ENCODE assay signal across 8 cellular contexts in the genomic region with DNA sequence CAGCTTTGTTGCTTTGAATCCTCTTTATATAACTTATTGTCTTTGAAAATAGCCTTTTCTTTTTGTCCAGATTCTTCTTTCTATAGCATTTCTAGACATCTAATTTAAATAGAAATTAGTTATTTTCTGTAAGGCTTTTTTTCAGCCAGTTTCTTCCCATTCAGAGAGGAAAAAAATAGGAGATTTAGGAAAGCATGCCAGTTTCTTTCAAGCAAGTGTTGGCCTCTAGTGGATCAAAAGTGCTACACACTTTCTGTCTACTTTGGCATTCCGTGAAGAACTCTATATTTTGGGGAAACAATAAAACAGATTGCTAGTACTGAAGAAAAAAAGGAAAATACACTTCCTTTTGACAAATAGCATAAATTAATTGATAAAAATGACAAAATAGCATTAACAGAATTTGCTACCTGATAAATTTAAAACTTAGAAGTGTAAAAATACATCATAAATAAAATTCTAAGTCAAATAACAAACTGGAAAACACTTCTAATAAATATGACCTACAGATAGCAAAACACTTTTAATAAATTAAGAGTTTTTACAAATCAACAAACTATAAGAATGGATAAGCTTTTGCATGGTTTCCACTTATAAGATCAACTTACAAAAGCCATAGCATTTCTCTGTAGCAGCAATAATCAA. TPM values are rescaled to one million over a fixed set of nuclear protein-coding genes. Genes with fewer than 3 reads are reported as not detected.
DNase-seq lines count a peak whose midpoint lies in the region; ATAC-seq, FAIRE-seq and TF ChIP-seq lines count a peak whose summit lies in the region.

No MANE protein-coding gene starts in this region.

- H3K4me1 Mint-ChIP-seq in nephron progenitor cell = peaks cover 8% of the 10 kb centered on the region
- no peaks in the 10 kb centered on the region for H3K4me1 Mint-ChIP-seq in natural killer cell treated with Interleukin-12 subunit alpha and Interleukin-12 subunit beta and Interleukin-15 and Interleukin-18, amount 100 ng/mL, for 72 hours (ENCODE audit: low read depth in 2 of 2)

- H3K27me3 Mint-ChIP-seq in nephron progenitor cell (ENCODE audit: low read depth, poor library complexity) = peaks cover 10% of the 10 kb centered on the region
- H3K27me3 Mint-ChIP-seq in natural killer cell treated with Interleukin-12 subunit alpha and Interleukin-12 subunit beta and Interleukin-15 and Interleukin-18, amount 100 ng/mL, for 72 hours = peaks cover 24 to 35% of the 10 kb centered on the region in 2 donors

- FAIRE-seq in bronchial epithelial cell (lab: Jason Lieb, UNC) = no peak

- DNase-seq in NCI-H1436 treated with DMSO at 0.1 percent for 48 hours (lab: John Stamatoyannopoulos, UW) = peak; percentile 27
- no peak for DNase-seq in NCI-H1436 (lab: John Stamatoyannopoulos, UW)
- DNase-seq in NCI-H2107 treated with DMSO at 0.1 percent for 48 hours (lab: John Stamatoyannopoulos, UW; ENCODE audit: unreplicated experiment) = peak; percentile 64
- DNase-seq in bronchial epithelial cell (ENCODE audit: low read depth) = peak; percentile 52
- no peak for DNase-seq in nephron progenitor cell
- DNase-seq in omental fat pad (ENCODE audit: low spot score) = no peak
- DNase-seq in natural killer cell treated with Interleukin-12 subunit alpha and Interleukin-12 subunit beta and Interleukin-15 and Interleukin-18, amount 100 ng/mL, for 72 hours (ENCODE audit: low spot score) = no peak

- no peak overlapping the region for H3K27ac Mint-ChIP-seq in nephron progenitor cell
- H3K27ac Mint-ChIP-seq in natural killer cell treated with Interleukin-12 subunit alpha and Interleukin-12 subunit beta and Interleukin-15 and Interleukin-18, amount 100 ng/mL, for 72 hours = no peak overlapping the region

- ATAC-seq in omental fat pad (ENCODE audit: low FRiP score) (no peak), GM18505 (IDR thresholded peaks at IDR 0.05; ENCODE audit: unreplicated experiment) (no peak)
- ATAC-seq in natural killer cell treated with Interleukin-12 subunit alpha and Interleukin-12 subunit beta and Interleukin-15 and Interleukin-18, amount 100 ng/mL, for 72 hours = no peak

- H3K9me3 Mint-ChIP-seq in nephron progenitor cell = no peaks in the 10 kb centered on the region
- no peaks in the 10 kb centered on the region for H3K9me3 Mint-ChIP-seq in natural killer cell treated with Interleukin-12 subunit alpha and Interleukin-12 subunit beta and Interleukin-15 and Interleukin-18, amount 100 ng/mL, for 72 hours

- TF ChIP-seq CTCF in bronchial epithelial cell (IDR thresholded peaks at IDR 0.05; ENCODE audit: insufficient read depth, low read length, severe bottlenecking) (peak; percentile 57), nephron progenitor cell (IDR thresholded peaks at IDR 0.05) (peak; percentile 69), omental fat pad (IDR thresholded peaks at IDR 0.05) (no peak)

- H3K36me3 ChIP-seq in bronchial epithelial cell (ENCODE audit: control insufficient read depth, insufficient read depth, low read length) = no peaks in the 10 kb centered on the region

- no peak for TF ChIP-seq POLR2A in GM18505 (IDR thresholded peaks at IDR 0.05; ENCODE audit: borderline replicate concordance, extremely low read depth, insufficient read depth, insufficient read length)

- no peaks in the 10 kb centered on the region for H3K27me3 ChIP-seq in bronchial epithelial cell (ENCODE audit: control insufficient read depth, insufficient read depth, low read length)

- H3K4me3 Mint-ChIP-seq in nephron progenitor cell = no peak overlapping the region
- no peak overlapping the region for H3K4me3 Mint-ChIP-seq in natural killer cell treated with Interleukin-12 subunit alpha and Interleukin-12 subunit beta and Interleukin-15 and Interleukin-18, amount 100 ng/mL, for 72 hours

- no peak overlapping the region for H3K4me3 ChIP-seq in bronchial epithelial cell (ENCODE audit: low read depth, low read length)

- H3K36me3 Mint-ChIP-seq in nephron progenitor cell (ENCODE audit: low read depth) = no peaks in the 10 kb centered on the region
- H3K36me3 Mint-ChIP-seq in natural killer cell treated with Interleukin-12 subunit alpha and Interleukin-12 subunit beta and Interleukin-15 and Interleukin-18, amount 100 ng/mL, for 72 hours = no peaks in the 10 kb centered on the region

RNA-seq across cellular contexts. Expression of gene EXO1, which starts 13.1 kb away (rescaled TPM):
- total RNA-seq in bronchial epithelial cell (0.53 and 0.90 TPM in 2 replicates), omental fat pad (1 to 10 TPM in 1 of 4 donors, under 1 TPM in 1, not detected in 2; 0.63 to 1.2 TPM)
- total RNA-seq in natural killer cell treated with Interleukin-12 subunit alpha and Interleukin-12 subunit beta and Interleukin-15 and Interleukin-18, amount 100 ng/mL, for 72 hours = 10 to 100 TPM; 23.7 to 55.0 TPM

Comparison
In these comparisons a context has a peak if more than half of its experiments do, and no peak if none do; other contexts are left out.
1. DNase-seq: peak in NCI-H1436 treated with DMSO at 0.1 percent for 48 hours (single experiment), NCI-H2107 treated with DMSO at 0.1 percent for 48 hours (single experiment) and bronchial epithelial cell (single experiment); none in NCI-H1436 (single experiment), nephron progenitor cell (single experiment), omental fat pad (single experiment) and natural killer cell treated with Interleukin-12 subunit alpha and Interleukin-12 subunit beta and Interleukin-15 and Interleukin-18, amount 100 ng/mL, for 72 hours (single experiment).
2. CTCF ChIP-seq: peak in bronchial epithelial cell (single experiment) and nephron progenitor cell (single experiment); none in omental fat pad (0 of 3).
3. RNA of gene EXO1, which starts 13.1 kb away (total RNA-seq): 23.7 to 55.0 TPM in natural killer cell treated with Interleukin-12 subunit alpha and Interleukin-12 subunit beta and Interleukin-15 and Interleukin-18, amount 100 ng/mL, for 72 hours; 0.63 to 1.2 TPM in omental fat pad and 0.53 to 0.90 TPM in bronchial epithelial cell; every median in the first group is over 10 times any median in the second.